11 cellular contexts compared by ENCODE assay signal in genomic region chr9:81113408-81114124, GRCh38.
DNase-seq lines count a peak whose midpoint lies in the region; ATAC-seq and TF ChIP-seq lines count a peak whose summit lies in the region.
"Had no signal": no experiment of that assay in that cellular context is flagged by ENCODE, and none has a peak within 500 bp of the region (broad histone marks: within the 10 kb centered on the region; RNA-seq: fewer than 3 reads in every experiment).

No MANE protein-coding gene starts in this region.

- BruUV-seq in OCI-LY7 (replicated peaks; lab: Mats Ljungman, UMichigan), result no TSS peak

- H3K4me3 ChIP-seq in OCI-LY7 (ENCODE audit: low read depth, low read length, poor library complexity, severe bottlenecking), result no peak overlapping the region
- H3K4me3 ChIP-seq in osteoblast (ENCODE audit: insufficient read depth, low read length), result no peak overlapping the region
- H3K4me3 ChIP-seq: cardiac muscle cell had no signal

- H3K27ac ChIP-seq in OCI-LY7 (ENCODE audit: low read depth, low read length, poor library complexity, severe bottlenecking) (no peak overlapping the region), osteoblast (ENCODE audit: low read depth, low read length) (no peak overlapping the region)
- H3K27ac ChIP-seq: 22Rv1, cardiac muscle cell had no signal

- TF ChIP-seq CTCF in OCI-LY7 (conservative IDR thresholded peaks at IDR 0.05; ENCODE audit: low read length) (no peak), osteoblast (IDR thresholded peaks at IDR 0.05; ENCODE audit: extremely low read depth, low read depth, low read length) (no peak)

- H3K4me1 ChIP-seq in OCI-LY7 (ENCODE audit: insufficient read depth, low read length, poor library complexity, severe bottlenecking), result no peaks in the 10 kb centered on the region
- H3K4me1 ChIP-seq in osteoblast (ENCODE audit: insufficient read depth, low read length), result no peaks in the 10 kb centered on the region

- ATAC-seq in GM21717 (IDR thresholded peaks at IDR 0.05; ENCODE audit: unreplicated experiment), result no peak

- CTCF ChIA-PET in OCI-LY7 (lab: Charles Lee; ENCODE audit: unreplicated experiment), result no interaction called here

- peaks cover 3% of the 10 kb centered on the region for H3K27me3 ChIP-seq in osteoblast (ENCODE audit: insufficient read depth, low read length)
- H3K27me3 ChIP-seq: cardiac muscle cell had no signal

- DNase-seq in NCI-H2107 treated with DMSO at 0.1 percent for 48 hours (lab: John Stamatoyannopoulos, UW; ENCODE audit: unreplicated experiment) (peak; percentile 3), NCI-H2107 (lab: John Stamatoyannopoulos, UW) (no peak), M059J (ENCODE audit: low read depth) (peak; percentile 28), OCI-LY7 (ENCODE audit: low spot score) (peak; percentile 1), osteoblast (ENCODE audit: insufficient read length, low spot score, missing footprints) (no peak), HPDE6-E6E7 (ENCODE audit: extremely low spot score) (no peak)
- no peak for DNase-seq in stimulated activated CD4-positive, alpha-beta T cell treated with anti-CD3 and anti-CD28 coated beads, Interleukin-1b, Interleukin-23, amount 100 ng/mL, for 48 hours
- DNase-seq: kidney had no signal

- H3K36me3 ChIP-seq in OCI-LY7 (ENCODE audit: insufficient read depth, low read length) (no peaks in the 10 kb centered on the region), osteoblast (ENCODE audit: insufficient read depth, low read length) (no peaks in the 10 kb centered on the region)
- H3K36me3 ChIP-seq: cardiac muscle cell had no signal

- H2AFZ ChIP-seq in OCI-LY7 (ENCODE audit: low read length) (no peak overlapping the region), osteoblast (ENCODE audit: low read length) (peak overlapping the region; percentile 8)

- H3K9me2 ChIP-seq in OCI-LY7 (ENCODE audit: insufficient read depth, low read length), result no peaks in the 10 kb centered on the region

- intact Hi-C loops in OCI-LY7 (cut with micrococcal nuclease; ENCODE audit: unreplicated experiment), result no loop called here

- POLR2A ChIA-PET in OCI-LY7 (lab: Charles Lee), result no interaction called here

- H3K79me2 ChIP-seq in OCI-LY7 (ENCODE audit: insufficient read depth, low read depth, low read length) (no peaks in the 10 kb centered on the region), osteoblast (ENCODE audit: insufficient read depth, low read length) (no peaks in the 10 kb centered on the region)

- H3K4me2 ChIP-seq in OCI-LY7 (ENCODE audit: low read length) (no peak overlapping the region), osteoblast (ENCODE audit: insufficient read depth, low read length) (no peak overlapping the region)

- H3K9me3 ChIP-seq in OCI-LY7 (ENCODE audit: low read length) (no peaks in the 10 kb centered on the region), osteoblast (ENCODE audit: low read depth, low read length) (no peaks in the 10 kb centered on the region)

- H4K20me1 ChIP-seq in OCI-LY7 (ENCODE audit: insufficient read depth, low read length) (no peaks in the 10 kb centered on the region), osteoblast (ENCODE audit: insufficient read depth, low read length) (no peaks in the 10 kb centered on the region)

Comparison
In these comparisons a context has a peak if more than half of its experiments do, and no peak if none do; other contexts are left out.
1. DNase-seq: peak in NCI-H2107 treated with DMSO at 0.1 percent for 48 hours (single experiment), M059J (single experiment) and OCI-LY7 (single experiment); none in NCI-H2107 (single experiment), osteoblast (single experiment), HPDE6-E6E7 (single experiment) and stimulated activated CD4-positive, alpha-beta T cell treated with anti-CD3 and anti-CD28 coated beads, Interleukin-1b, Interleukin-23, amount 100 ng/mL, for 48 hours (single experiment).